Comparison of ENCODE assay signal across 8 cellular contexts in the genomic region with DNA sequence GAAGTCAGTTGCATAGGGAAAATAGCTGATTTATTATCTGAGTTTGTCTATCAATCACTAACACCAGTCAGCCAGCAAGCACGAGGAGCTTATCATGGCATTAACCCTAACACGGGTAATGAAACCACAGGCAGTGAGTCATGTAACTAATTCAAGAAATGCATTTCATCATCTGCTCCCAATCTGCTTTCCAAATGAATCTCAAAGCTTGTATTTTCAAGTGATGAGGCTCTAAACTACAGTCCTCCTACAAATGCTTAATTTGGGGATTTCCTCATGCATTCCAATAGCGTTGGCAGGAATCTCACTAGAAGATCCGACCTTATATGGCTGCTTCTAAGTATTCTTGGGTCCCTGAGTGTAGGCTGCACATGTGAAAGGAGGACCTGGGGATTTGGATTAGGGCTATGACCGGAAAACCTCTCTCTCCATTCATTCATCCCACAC.
A peak's percentile ranks its signal among the peaks of the same experiment; 100 is the strongest.
DNase-seq lines count a peak whose midpoint lies in the region; ATAC-seq, FAIRE-seq and TF ChIP-seq lines count a peak whose summit lies in the region.

No MANE protein-coding gene starts in this region.

- DNase-seq in IMR-90: peak; percentile 94
- peak; percentile 22 for DNase-seq in dermis blood vessel endothelial cell
- DNase-seq in retinal pigment epithelial cell (ENCODE audit: low read depth): peak; percentile 97
- DNase-seq in GM19239 (ENCODE audit: insufficient read length, low spot score): no peak
- DNase-seq in activated CD4-positive, alpha-beta T cell treated with anti-CD3 and anti-CD28 coated beads for 1 hour: no peak

- CTCF ChIA-PET in IMR-90 (lab: Yijun Ruan, JAX): no interaction called here

- peak overlapping the region in 1 of 2 experiments; percentile 41; a peak in 1 of 4 replicates for H4K8ac ChIP-seq in IMR-90 (ENCODE audit: low read depth in 2 of 2, low read length in 2 of 2)

- in situ Hi-C loops in IMR-90 (cut with MboI; ENCODE audit: low sequenced_read_pairs): no loop called here

- POLR2A ChIA-PET in IMR-90 (lab: Charles Lee; ENCODE audit: unreplicated experiment): no interaction called here

- peak overlapping the region; percentile 31; the same call in 1 of the 2 replicates for H4K91ac ChIP-seq in IMR-90 (ENCODE audit: insufficient read depth, low read depth, low read length)

- H2AFZ ChIP-seq in IMR-90 (replicated peaks; ENCODE audit: low read length, poor library complexity): no peak overlapping the region

- WGBS in IMR-90 (ENCODE audit: extremely low coverage in 2 of 2, insufficient read length in 1 of 2), 2 experiments: 17% methylated on average over 1 of the region's 5 CpGs; no CpG with 5 or more reads in 1 of the 2 experiments

- no peak overlapping the region for H2AK9ac ChIP-seq in IMR-90 (replicated peaks; ENCODE audit: low read depth, low read length, poor library complexity)

- no peak overlapping the region for H3K14ac ChIP-seq in IMR-90 (replicated peaks; ENCODE audit: low read depth, low read length)

- H3K9ac ChIP-seq in IMR-90 (ENCODE audit: low read depth, low read length): no peak overlapping the region

- TF ChIP-seq CTCF in IMR-90 (conservative IDR thresholded peaks at IDR 0.05; ENCODE audit: low read depth, low read length) (no peak), retinal pigment epithelial cell (conservative IDR thresholded peaks at IDR 0.05; ENCODE audit: low read depth, low read length) (no peak)

- no peak overlapping the region for H3K4me2 ChIP-seq in IMR-90 (ENCODE audit: low read depth, low read length)

- BruUV-seq in IMR-90 (replicated peaks; lab: Mats Ljungman, UMichigan): no TSS peak

- H3K36me3 ChIP-seq in IMR-90 (ENCODE audit: control insufficient read depth, insufficient read depth, low read length): no peaks in the 10 kb centered on the region

- H3K18ac ChIP-seq in IMR-90 (ENCODE audit: low read depth, low read length): no peak overlapping the region

- H2BK5ac ChIP-seq in IMR-90 (ENCODE audit: low read depth, low read length, poor library complexity, severe bottlenecking): no peak overlapping the region

- 0 out of 2 replicates have a peak overlapping the region, but pooled peaks have one; percentile 72 for H2BK20ac ChIP-seq in IMR-90 (ENCODE audit: low read depth, low read length)

- H3K9me1 ChIP-seq in IMR-90 (ENCODE audit: insufficient read depth, low read length): no peaks in the 10 kb centered on the region

- no peak overlapping the region for H3K56ac ChIP-seq in IMR-90 (ENCODE audit: extremely low read depth, insufficient read depth, low read length)

- no peak overlapping the region for H3K4me3 ChIP-seq in IMR-90 (ENCODE audit: insufficient read depth, low read depth, low read length)
- no peak overlapping the region for H3K4me3 ChIP-seq in retinal pigment epithelial cell (ENCODE audit: low read length)

- no peak overlapping the region for H4K5ac ChIP-seq in IMR-90 (ENCODE audit: low read depth, low read length)

- TF ChIP-seq POLR2A in IMR-90 (IDR thresholded peaks at IDR 0.05; ENCODE audit: low read depth, low read length): no peak

- no peak overlapping the region for H3K23ac ChIP-seq in IMR-90 (ENCODE audit: low read depth, low read length)

- peak overlapping the region; percentile 45; the same call in 1 of the 2 replicates for H2BK120ac ChIP-seq in IMR-90 (ENCODE audit: low read depth, low read length)

- H2AK5ac ChIP-seq in IMR-90 (ENCODE audit: low read depth, low read length): no peak overlapping the region

- intact Hi-C loops in IMR-90 (cut with micrococcal nuclease): loop anchor here (5.0 kb wide), 1 partner anchor 118 kb away; the partner anchor contains the start of gene HSBP1

- peak; percentile 73 for ATAC-seq in GM19395 (IDR thresholded peaks at IDR 0.05; ENCODE audit: unreplicated experiment)
- peak; percentile 88 for ATAC-seq in IMR-90 (ENCODE audit: low read depth)
- no peak for ATAC-seq in GM21786 (IDR thresholded peaks at IDR 0.05; ENCODE audit: unreplicated experiment)
- ATAC-seq in GM21528 (IDR thresholded peaks at IDR 0.05; ENCODE audit: low FRiP score, unreplicated experiment): no peak

- no peak overlapping the region for H2BK15ac ChIP-seq in IMR-90 (ENCODE audit: low read depth, low read length)

- peaks cover 27% of the 10 kb centered on the region for H3K27me3 ChIP-seq in IMR-90 (ENCODE audit: control insufficient read depth, insufficient read depth, low read length)

- H3K4ac ChIP-seq in IMR-90 (ENCODE audit: low read depth, low read length): peak overlapping the region; percentile 37; the same call in 1 of the 2 replicates

- peaks cover 2% of the 10 kb centered on the region; the same call in 1 of the 2 replicates for H3K4me1 ChIP-seq in IMR-90 (ENCODE audit: control insufficient read depth, insufficient read depth, low read length)

- no peaks in the 10 kb centered on the region for H3K9me3 ChIP-seq in IMR-90 (ENCODE audit: control insufficient read depth, insufficient read depth, low read length)

- no peak for TF ChIP-seq RAD21 in IMR-90 (IDR thresholded peaks at IDR 0.05; ENCODE audit: low read length)

- H4K20me1 ChIP-seq in IMR-90 (ENCODE audit: insufficient read depth, low read length): no peaks in the 10 kb centered on the region

- dilution Hi-C loops in IMR-90 (cut with HindIII; ENCODE audit: low sequenced_read_pairs, unreplicated experiment): no loop called here

- H3K27ac ChIP-seq in IMR-90 (ENCODE audit: insufficient read depth, low read length): no peak overlapping the region

- no peaks in the 10 kb centered on the region for H3K79me1 ChIP-seq in IMR-90 (ENCODE audit: low read depth in 1 of 2, low read length in 2 of 2)

- no peak for FAIRE-seq in GM19239 (lab: Jason Lieb, UNC)

TF ChIP-seq in IMR-90, 13 proteins besides CTCF, POLR2A, EP300 and RAD21:
- TF ChIP-seq RFX5 (IDR thresholded peaks at IDR 0.05; ENCODE audit: low read depth, low read length) (no peak), FOS (IDR thresholded peaks at IDR 0.05; ENCODE audit: low read depth, low read length) (peak; percentile 93), USF2 (IDR thresholded peaks at IDR 0.05; ENCODE audit: low read depth, low read length) (no peak), RCOR1 (IDR thresholded peaks at IDR 0.05; ENCODE audit: insufficient replicate concordance, low read length) (peak; percentile 65), CEBPB (IDR thresholded peaks at IDR 0.05; ENCODE audit: low read depth, low read length) (peak; percentile 90), CHD1 (IDR thresholded peaks at IDR 0.05; ENCODE audit: low read depth, low read length) (no peak), BHLHE40 (IDR thresholded peaks at IDR 0.05; ENCODE audit: low read depth, low read length) (peak; percentile 99)

Comparison
In these comparisons a context has a peak if more than half of its experiments do, and no peak if none do; other contexts are left out.
1. ATAC-seq: peak in GM19395 (single experiment) and IMR-90 (single experiment); none in GM21786 (single experiment) and GM21528 (single experiment).
2. DNase-seq: peak in IMR-90 (single experiment), dermis blood vessel endothelial cell (single experiment) and retinal pigment epithelial cell (single experiment); none in GM19239 (single experiment) and activated CD4-positive, alpha-beta T cell treated with anti-CD3 and anti-CD28 coated beads for 1 hour (single experiment).